Comparison of ENCODE assay signal across 1 cellular context in genomic region chr9:81652058-81652457, GRCh38.
TF ChIP-seq lines count a peak whose summit lies in the region.

No MANE protein-coding gene starts in this region.

TF ChIP-seq in IMR-90, 13 proteins besides CTCF, POLR2A, EP300 and RAD21 (continued from another document):
- TF ChIP-seq MAZ (IDR thresholded peaks at IDR 0.05; ENCODE audit: borderline replicate concordance, low read depth, low read length) (no peak), NFE2L2 (IDR thresholded peaks at IDR 0.05; ENCODE audit: low read depth, low read length) (no peak)
TF ChIP-seq in IMR-90: peak in this region for 0.
